8 cellular contexts compared by ENCODE assay signal in the genomic region with DNA sequence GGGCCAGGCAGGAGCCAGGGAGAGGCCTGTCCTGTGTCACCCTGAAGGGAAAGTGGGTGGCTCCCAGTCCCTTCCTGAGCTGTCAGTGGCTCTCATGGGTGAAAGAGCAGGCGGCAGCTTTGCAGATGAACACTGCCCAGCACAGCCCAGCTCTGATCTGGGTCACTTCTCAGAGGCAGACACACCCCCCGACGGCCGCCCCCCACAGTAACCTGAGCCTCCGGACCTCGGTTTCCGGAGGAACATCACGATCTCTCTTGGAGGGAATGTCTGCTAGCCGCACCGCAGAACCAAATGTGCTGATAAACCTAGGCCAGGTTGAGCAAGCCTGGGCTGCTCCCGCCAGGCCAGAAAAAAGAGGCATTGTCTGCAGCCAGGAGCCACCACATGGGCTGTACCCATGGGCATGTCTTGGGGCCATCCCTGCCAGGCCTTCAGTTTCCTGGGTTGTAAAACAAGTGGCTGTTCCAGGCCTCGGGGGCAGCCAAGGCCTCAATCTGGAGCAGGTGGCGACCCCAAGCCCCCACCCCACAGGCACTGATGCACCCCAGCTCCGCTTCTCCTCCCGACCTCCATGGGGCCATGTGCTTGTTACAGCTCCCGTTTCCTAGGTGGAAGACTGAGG. TPM values are rescaled to one million over a fixed set of nuclear protein-coding genes. Genes with fewer than 3 reads are reported as not detected.
DNase-seq lines count a peak whose midpoint lies in the region; ATAC-seq and TF ChIP-seq lines count a peak whose summit lies in the region.

No MANE protein-coding gene starts in this region.

- no peak for TF ChIP-seq POLR2A in sigmoid colon (IDR thresholded peaks at IDR 0.05)

- TF ChIP-seq EP300 in sigmoid colon (IDR thresholded peaks at IDR 0.05), result peak in 1 of 4 donors; percentile 62

- H3K9me3 Mint-ChIP-seq in WTC11, result no peaks in the 10 kb centered on the region

- peaks cover 83% of the 10 kb centered on the region for H3K4me1 Mint-ChIP-seq in WTC11

- TF ChIP-seq CTCF in WTC11 (IDR thresholded peaks at IDR 0.05) (no peak), sigmoid colon (IDR thresholded peaks at IDR 0.05) (peak in 1 of 4 experiments; percentile 9)

- peaks cover 4% of the 10 kb centered on the region for H3K36me3 Mint-ChIP-seq in WTC11

- ATAC-seq in WTC11 (peak; percentile 2; the same call in 1 of the 2 replicates), left ventricle myocardium superior (peak; percentile 60), GM21619 (IDR thresholded peaks at IDR 0.05; ENCODE audit: unreplicated experiment) (no peak), GM19035 (IDR thresholded peaks at IDR 0.05; ENCODE audit: unreplicated experiment) (no peak), HG02885 (IDR thresholded peaks at IDR 0.05; ENCODE audit: poor library complexity, unreplicated experiment) (no peak)

- no peak overlapping the region for H3K4me3 Mint-ChIP-seq in WTC11

- CTCF ChIA-PET in WTC11 (lab: Charles Lee), result interaction anchor here (1.1 to 1.6 kb wide), 5 partner anchors 10 to 146 kb away, joined by 3 to 5 read pairs (median 4); no protein-coding TSS in a partner anchor

- POLR2A ChIA-PET in WTC11 (lab: Charles Lee), result interaction anchor here (0.6 kb wide), 1 partner anchor 9 kb away, joined by 3 read pairs; no protein-coding TSS in a partner anchor

- no peaks in the 10 kb centered on the region for H3K27me3 Mint-ChIP-seq in WTC11 (ENCODE audit: low read depth)

- DNase-seq in H4 (ENCODE audit: low spot score) (peak; percentile 90), WTC11 (ENCODE audit: low spot score) (peak; percentile 54), left ventricle myocardium superior (peak; percentile 76), sigmoid colon (peak; percentile 91), SIG-M5 treated with dmso at 0.1 percent for 504 hours (lab: John Stamatoyannopoulos, UW; ENCODE audit: unreplicated experiment) (no peak)

- H3K27ac ChIP-seq in sigmoid colon, result peak overlapping the region; percentile 83 to 99 (median 92)

- 23 to 53% methylated on average over 16 of the region's 16 CpGs for WGBS in sigmoid colon, 2 donors

- H3K9me3 ChIP-seq in sigmoid colon, result no peaks in the 10 kb centered on the region

- intact Hi-C loops in left ventricle myocardium superior (cut with micrococcal nuclease), result no loop called here
- intact Hi-C loops in sigmoid colon (cut with DNase I), result no loop called here

- H3K36me3 ChIP-seq in sigmoid colon, result no peaks in the 10 kb centered on the region

- no peaks in the 10 kb centered on the region for H3K27me3 ChIP-seq in sigmoid colon

- no peak overlapping the region for H3K4me3 ChIP-seq in sigmoid colon

- H3K27ac Mint-ChIP-seq in WTC11, result peak overlapping the region; percentile 98

- peaks cover 0 to 99% (median 97%) of the 10 kb centered on the region in 4 donors for H3K4me1 ChIP-seq in sigmoid colon

TF ChIP-seq in WTC11, 78 proteins besides CTCF, POLR2A, EP300 and RAD21:
- TF ChIP-seq NFE2L1 (CRISPR knock-in tag; IDR thresholded peaks at IDR 0.05) (0 out of 2 replicates have a peak, but pooled peaks have one; percentile 15), ZBTB21 (CRISPR knock-in tag; IDR thresholded peaks at IDR 0.05; ENCODE audit: borderline replicate concordance) (0 out of 2 replicates have a peak, but pooled peaks have one; percentile 3)
- TF ChIP-seq, protein P1, sequence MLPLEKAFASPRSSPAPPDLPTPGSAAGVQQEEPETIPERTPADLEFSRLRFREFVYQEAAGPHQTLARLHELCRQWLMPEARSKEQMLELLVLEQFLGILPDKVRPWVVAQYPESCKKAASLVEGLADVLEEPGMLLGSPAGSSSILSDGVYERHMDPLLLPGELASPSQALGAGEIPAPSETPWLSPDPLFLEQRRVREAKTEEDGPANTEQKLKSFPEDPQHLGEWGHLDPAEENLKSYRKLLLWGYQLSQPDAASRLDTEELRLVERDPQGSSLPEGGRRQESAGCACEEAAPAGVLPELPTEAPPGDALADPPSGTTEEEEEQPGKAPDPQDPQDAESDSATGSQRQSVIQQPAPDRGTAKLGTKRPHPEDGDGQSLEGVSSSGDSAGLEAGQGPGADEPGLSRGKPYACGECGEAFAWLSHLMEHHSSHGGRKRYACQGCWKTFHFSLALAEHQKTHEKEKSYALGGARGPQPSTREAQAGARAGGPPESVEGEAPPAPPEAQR (CRISPR knock-in tag; IDR thresholded peaks at IDR 0.05), result no peak

RNA-seq across cellular contexts. Expression of a gene that starts 57.6 kb away (rescaled TPM):
- 17.9 and 21.5 TPM in 2 replicates for total RNA-seq in H4 (2014; rRNA removed; shearing (Covaris generic))
- total RNA-seq in WTC11 (2021) (283 to 326 TPM (median 304 TPM) in 3 replicates), left ventricle myocardium superior (142 TPM), sigmoid colon (100 to 1,000 TPM in 1 of 4 donors, 10 to 100 TPM in 3; 42.5 to 134 (median 73.5) TPM)
- 10 to 100 TPM; 18.6 to 81.8 (median 24.7) TPM for polyA plus RNA-seq in sigmoid colon

Comparison
In these comparisons a context has a peak if more than half of its experiments do, and no peak if none do; other contexts are left out.
1. ATAC-seq: peak in WTC11 (single experiment) and left ventricle myocardium superior (single experiment); none in GM21619 (single experiment), GM19035 (single experiment) and HG02885 (single experiment).